8 cellular contexts compared by ENCODE assay signal in the genomic region with DNA sequence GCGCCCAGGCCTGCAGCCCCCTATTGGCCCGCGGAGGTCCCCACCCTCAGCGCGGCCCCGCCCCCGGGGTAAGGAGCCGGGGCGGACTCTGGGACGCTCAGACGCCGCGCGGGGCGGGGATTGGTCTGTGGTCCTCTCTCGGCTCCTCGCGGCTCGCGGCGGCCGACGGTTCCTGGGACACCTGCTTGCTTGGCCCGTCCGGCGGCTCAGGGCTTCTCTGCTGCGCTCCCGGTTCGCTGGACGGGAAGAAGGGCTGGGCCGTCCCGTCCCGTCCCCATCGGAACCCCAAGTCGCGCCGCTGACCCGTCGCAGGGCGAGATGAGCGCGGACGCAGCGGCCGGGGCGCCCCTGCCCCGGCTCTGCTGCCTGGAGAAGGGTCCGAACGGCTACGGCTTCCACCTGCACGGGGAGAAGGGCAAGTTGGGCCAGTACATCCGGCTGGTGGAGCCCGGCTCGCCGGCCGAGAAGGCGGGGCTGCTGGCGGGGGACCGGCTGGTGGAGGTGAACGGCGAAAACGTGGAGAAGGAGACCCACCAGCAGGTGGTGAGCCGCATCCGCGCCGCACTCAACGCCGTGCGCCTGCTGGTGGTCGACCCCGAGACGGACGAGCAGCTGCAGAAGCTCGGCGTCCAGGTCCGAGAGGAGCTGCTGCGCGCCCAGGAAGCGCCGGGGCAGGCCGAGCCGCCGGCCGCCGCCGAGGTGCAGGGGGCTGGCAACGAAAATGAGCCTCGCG. TPM values are rescaled to one million over a fixed set of nuclear protein-coding genes. Genes with fewer than 3 reads are reported as not detected.
DNase-seq lines count a peak whose midpoint lies in the region; ATAC-seq and TF ChIP-seq lines count a peak whose summit lies in the region.

Gene NHERF1, plus strand, starts transcription at position 100 of the 733 bp plus-strand sequence. Its CDS starts 219 bp downstream, at position 319.

- H3K9me3 ChIP-seq in KOPT-K1 (ENCODE audit: insufficient read depth, low read length, poor library complexity, severe bottlenecking) (no peaks in the 10 kb centered on the region), SJSA1 (replicated peaks) (peaks cover 4% of the 10 kb centered on the region; the same call in 1 of the 2 replicates), osteoblast (ENCODE audit: low read depth, low read length) (no peaks in the 10 kb centered on the region), thoracic aorta (no peaks in the 10 kb centered on the region)

- peak within 1 kb of the TSS; percentile 78 for H2AFZ ChIP-seq in osteoblast (ENCODE audit: low read length)

- DNase-seq in ELF-1 (ENCODE audit: low read depth, low spot score) (peak; percentile 94), SJSA1 (ENCODE audit: low read depth in 1 of 2, low spot score in 2 of 2) (peak; percentile 91 to 96), glomerular endothelial cell (ENCODE audit: extremely low read depth, low read depth, low spot score) (no peak), osteoblast (ENCODE audit: insufficient read length, low spot score, missing footprints) (peak; percentile 100), thoracic aorta (ENCODE audit: low spot score) (peak; percentile 75)
- peak; percentile 93 for DNase-seq in activated naive CD4-positive, alpha-beta T cell treated with anti-CD3 and anti-CD28 coated beads for 36 hours

- intact Hi-C loops in activated naive CD4-positive, alpha-beta T cell treated with anti-CD3 and anti-CD28 coated beads for 36 hours (cut with micrococcal nuclease), result loop anchor here (1.0 to 10.0 kb wide), 4 partner anchors 22 to 456 kb away; partner anchors contain the start of genes NAT9 and NUP85

- H3K27me3 ChIP-seq in SJSA1 (replicated peaks), result no peaks in the 10 kb centered on the region
- no peaks in the 10 kb centered on the region for H3K27me3 ChIP-seq in osteoblast (ENCODE audit: insufficient read depth, low read length)
- no peaks in the 10 kb centered on the region for H3K27me3 ChIP-seq in thoracic aorta (replicated peaks; ENCODE audit: insufficient read depth)

- peak within 1 kb of the TSS; percentile 89 for H3K4me2 ChIP-seq in osteoblast (ENCODE audit: insufficient read depth, low read length)

- no peaks in the 10 kb centered on the region for H3K27me3 Mint-ChIP-seq in activated naive CD4-positive, alpha-beta T cell treated with anti-CD3 and anti-CD28 coated beads for 36 hours (ENCODE audit: low read depth)

- peak within 1 kb of the TSS; percentile 94 for H3K4me3 Mint-ChIP-seq in activated naive CD4-positive, alpha-beta T cell treated with anti-CD3 and anti-CD28 coated beads for 36 hours

- H3K9me3 Mint-ChIP-seq in activated naive CD4-positive, alpha-beta T cell treated with anti-CD3 and anti-CD28 coated beads for 36 hours, result no peaks in the 10 kb centered on the region

- peak; percentile 89 for ATAC-seq in GM21723 (IDR thresholded peaks at IDR 0.05; ENCODE audit: unreplicated experiment)
- no peak for ATAC-seq in thoracic aorta (ENCODE audit: insufficient number of reproducible peaks, low FRiP score, low read depth)

- H3K36me3 Mint-ChIP-seq in activated naive CD4-positive, alpha-beta T cell treated with anti-CD3 and anti-CD28 coated beads for 36 hours (ENCODE audit: low read depth), result peaks cover 17% of the 10 kb centered on the region

- peak within 1 kb of the TSS; percentile 93 for H3K27ac Mint-ChIP-seq in activated naive CD4-positive, alpha-beta T cell treated with anti-CD3 and anti-CD28 coated beads for 36 hours

- CTCF ChIA-PET in activated naive CD4-positive, alpha-beta T cell treated with anti-CD3 and anti-CD28 coated beads for 36 hours (lab: Charles Lee), result interaction anchor here (0.9 to 3.8 kb wide), 9 partner anchors 10 to 113 kb away, joined by 4 to 40 read pairs (median 12); partner anchors contain the start of gene RAB37

- H3K36me3 ChIP-seq in KOPT-K1 (ENCODE audit: insufficient read depth, low read length) (peaks cover 43% of the 10 kb centered on the region), SJSA1 (peaks cover 10% of the 10 kb centered on the region), osteoblast (ENCODE audit: insufficient read depth, low read length) (no peaks in the 10 kb centered on the region), thoracic aorta (no peaks in the 10 kb centered on the region)

- H3K79me2 ChIP-seq in osteoblast (ENCODE audit: insufficient read depth, low read length), result peaks cover 41% of the 10 kb centered on the region

- TF ChIP-seq CTCF in osteoblast (IDR thresholded peaks at IDR 0.05; ENCODE audit: extremely low read depth, low read depth, low read length) (no peak), thoracic aorta (IDR thresholded peaks at IDR 0.05) (no peak)

- H3K4me3 ChIP-seq in SJSA1 (peak within 1 kb of the TSS; percentile 79), osteoblast (ENCODE audit: insufficient read depth, low read length) (peak within 1 kb of the TSS; percentile 86), thoracic aorta (peak within 1 kb of the TSS; percentile 98)

- peaks cover 41% of the 10 kb centered on the region for H3K4me1 ChIP-seq in SJSA1 (replicated peaks)
- H3K4me1 ChIP-seq in osteoblast (ENCODE audit: insufficient read depth, low read length), result peaks cover 13% of the 10 kb centered on the region
- H3K4me1 ChIP-seq in thoracic aorta (ENCODE audit: control insufficient read depth in 1 of 2, low read depth in 2 of 2), result peaks cover 11 to 37% of the 10 kb centered on the region in 2 donors

- H4K20me1 ChIP-seq in osteoblast (ENCODE audit: insufficient read depth, low read length), result peaks cover 10% of the 10 kb centered on the region

- H3K4me1 Mint-ChIP-seq in activated naive CD4-positive, alpha-beta T cell treated with anti-CD3 and anti-CD28 coated beads for 36 hours (ENCODE audit: low read depth), result peaks cover 54% of the 10 kb centered on the region

- H3K27ac ChIP-seq in KOPT-K1 (ENCODE audit: low read depth, low read length, poor library complexity, severe bottlenecking) (peak within 1 kb of the TSS; percentile 92), SJSA1 (no peak within 1 kb of the TSS), osteoblast (ENCODE audit: low read depth, low read length) (no peak within 1 kb of the TSS), thoracic aorta (peak within 1 kb of the TSS; percentile 70 to 85)

RNA-seq across cellular contexts. Expression of gene NHERF1, which starts in this region (rescaled TPM):
- 41.6 and 62.1 TPM in 2 replicates for total RNA-seq in SJSA1 (2014; rRNA removed; shearing (Covaris generic))
- 10 to 100 TPM; 70.8 to 77.6 TPM for total RNA-seq in activated naive CD4-positive, alpha-beta T cell treated with anti-CD3 and anti-CD28 coated beads for 36 hours
- total RNA-seq in glomerular endothelial cell (17.7 and 18.4 TPM in 2 replicates), osteoblast (15.9 and 22.1 TPM in 2 replicates), thoracic aorta (10 to 100 TPM; 23.2 to 32.8 TPM)

Comparison
In these comparisons a context has a peak if more than half of its experiments do, and no peak if none do; other contexts are left out.
1. H3K27ac ChIP-seq: peak in KOPT-K1 (single experiment) and thoracic aorta (2 of 2); none in SJSA1 (single experiment) and osteoblast (single experiment).
2. Peak in every context shown above with its lines, with median percentiles within 50 percentile points of each other: H3K4me3 ChIP-seq.